ENCODE assay signal across 11 cellular contexts in the genomic region with DNA sequence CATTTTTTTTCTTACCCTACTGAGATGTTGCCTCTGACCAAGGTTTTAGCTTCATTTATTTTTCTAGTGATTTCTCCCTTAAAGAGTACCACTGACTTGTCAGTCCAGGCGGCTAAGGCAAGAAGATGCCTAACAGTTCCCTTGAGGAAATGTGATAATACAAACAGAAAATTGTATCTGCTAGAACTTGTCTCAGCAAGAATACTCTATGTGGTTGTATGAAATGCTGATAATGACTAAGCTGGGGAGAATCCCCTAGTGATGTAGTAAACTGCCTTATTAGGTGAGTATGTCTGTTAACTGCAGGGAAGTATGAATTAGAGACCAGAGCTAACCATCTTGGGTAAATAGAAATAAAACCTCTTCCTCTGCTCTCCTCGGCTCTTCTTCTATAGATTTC. TPM values are rescaled to one million over a fixed set of nuclear protein-coding genes. Genes with fewer than 3 reads are reported as not detected.
A peak's percentile ranks its signal among the peaks of the same experiment; 100 is the strongest.
DNase-seq lines count a peak whose midpoint lies in the region; ATAC-seq and TF ChIP-seq lines count a peak whose summit lies in the region.
"Had no signal": no experiment of that assay in that cellular context is flagged by ENCODE, and none has a peak within 500 bp of the region (broad histone marks: within the 10 kb centered on the region; RNA-seq: fewer than 3 reads in every experiment).

No MANE protein-coding gene starts in this region.

- no peak overlapping the region for H3K18ac ChIP-seq in trophoblast cell (ENCODE audit: low read length)

- H4K8ac ChIP-seq in trophoblast cell (ENCODE audit: low read depth, low read length), result no peak overlapping the region

- H3F3A ChIP-seq in GM23248 (ENCODE audit: insufficient read depth), result no peaks in the 10 kb centered on the region

- H3K9ac ChIP-seq in GM23248, result no peak overlapping the region
- no peak overlapping the region for H3K9ac ChIP-seq in trophoblast cell (ENCODE audit: low read length)

- no peak for TF ChIP-seq POLR2A in gastrocnemius medialis (IDR thresholded peaks at IDR 0.05)

- peak; percentile 98 for ATAC-seq in GM18868 (IDR thresholded peaks at IDR 0.05; ENCODE audit: unreplicated experiment)
- ATAC-seq in HG03575 (IDR thresholded peaks at IDR 0.05; ENCODE audit: extremely low read depth, insufficient number of reproducible peaks, low FRiP score, unreplicated experiment), result peak; percentile 89
- no peak for ATAC-seq in gastrocnemius medialis

- no peak overlapping the region for H3K23ac ChIP-seq in trophoblast cell (ENCODE audit: low read length)

- H4K12ac ChIP-seq in trophoblast cell (ENCODE audit: low read depth, low read length), result no peak overlapping the region

- in situ Hi-C loops in GM23248 (cut with MboI) (no loop called here), gastrocnemius medialis (cut with MboI; ENCODE audit: low sequenced_read_pairs in 4 of 4) (no loop called here)

- H3K4me2 ChIP-seq in GM23248 (ENCODE audit: unreplicated experiment) (no peak overlapping the region), trophoblast cell (ENCODE audit: low read length) (no peak overlapping the region)

- 58 to 60% methylated on average over 2 of the region's 2 CpGs for WGBS in GM23248 (ENCODE audit: low coverage in 1 of 2, low lambda C conversion rate in 2 of 2, missing lambda C conversion rate in 2 of 2), 2 experiments
- WGBS in trophoblast cell (ENCODE audit: extremely low coverage, insufficient coverage, insufficient read length), result no CpG with 5 or more reads among the region's 2 CpGs

- no peak for TF ChIP-seq CTCF in gastrocnemius medialis (IDR thresholded peaks at IDR 0.05 in 4 of 5, conservative IDR thresholded peaks at IDR 0.05 in 1 of 5)

- DNase-seq in GM23248 (peak; percentile 28), non-pigmented ciliary epithelial cell (ENCODE audit: low read depth) (peak; percentile 22), middle frontal gyrus (ENCODE audit: extremely low spot score, low spot score) (no peak), trophoblast cell (no peak), mesenteric fat pad (ENCODE audit: low spot score) (no peak), gastrocnemius medialis (no peak)
- DNase-seq: immature natural killer cell had no signal

- no peaks in the 10 kb centered on the region for H3K9me3 ChIP-seq in GM23248 (ENCODE audit: low read depth)
- H3K9me3 ChIP-seq in trophoblast cell (ENCODE audit: insufficient read depth, low read depth, low read length), result peaks cover 12% of the 10 kb centered on the region
- no peaks in the 10 kb centered on the region for H3K9me3 ChIP-seq in gastrocnemius medialis

- no peaks in the 10 kb centered on the region for H3K4me1 ChIP-seq in GM23248 (ENCODE audit: insufficient read depth)
- H3K4me1 ChIP-seq in trophoblast cell (ENCODE audit: control insufficient read depth in 1 of 2, insufficient read depth in 2 of 2, low read length in 2 of 2), result no peaks in the 10 kb centered on the region
- no peaks in the 10 kb centered on the region for H3K4me1 ChIP-seq in gastrocnemius medialis

- H2BK120ac ChIP-seq in trophoblast cell (ENCODE audit: insufficient read depth, low read length, poor library complexity), result no peak overlapping the region

- no peak overlapping the region for H4K91ac ChIP-seq in trophoblast cell (ENCODE audit: low read depth, low read length)

- H3K27ac ChIP-seq in GM23248, result no peak overlapping the region
- H3K27ac ChIP-seq in trophoblast cell (ENCODE audit: low read depth, low read length), result no peak overlapping the region
- H3K27ac ChIP-seq in gastrocnemius medialis, result no peak overlapping the region
- H3K27ac ChIP-seq: VCaP had no signal

- 0 out of 2 replicates have a peak, but pooled peaks cover 6% of the 10 kb centered on the region for H3K27me3 ChIP-seq in GM23248 (replicated peaks; ENCODE audit: insufficient read depth)
- H3K27me3 ChIP-seq in trophoblast cell (ENCODE audit: insufficient read depth, low read length), result no peaks in the 10 kb centered on the region
- no peaks in the 10 kb centered on the region for H3K27me3 ChIP-seq in gastrocnemius medialis

- intact Hi-C loops in gastrocnemius medialis (cut with DNase I; ENCODE audit: low total_unique reads), result no loop called here

- H2BK5ac ChIP-seq in trophoblast cell (ENCODE audit: low read depth, low read length, poor library complexity), result no peak overlapping the region

- H2AFZ ChIP-seq in GM23248 (no peak overlapping the region), trophoblast cell (ENCODE audit: insufficient read depth, low read length, poor library complexity) (no peak overlapping the region)

- H2BK12ac ChIP-seq in trophoblast cell (ENCODE audit: low read length), result no peak overlapping the region

- H3K79me2 ChIP-seq in GM23248 (ENCODE audit: insufficient read depth) (no peaks in the 10 kb centered on the region), trophoblast cell (ENCODE audit: control insufficient read depth, insufficient read depth, low read length, poor library complexity) (no peaks in the 10 kb centered on the region)

- no peak overlapping the region for H2AK5ac ChIP-seq in trophoblast cell (ENCODE audit: low read length)

- no peaks in the 10 kb centered on the region for H3K9me2 ChIP-seq in GM23248 (ENCODE audit: insufficient read depth)

- H3K4ac ChIP-seq in trophoblast cell (ENCODE audit: low read depth, low read length), result no peak overlapping the region

- H3K14ac ChIP-seq in trophoblast cell (ENCODE audit: low read length), result no peak overlapping the region

- H3K4me3 ChIP-seq in GM23248 (no peak overlapping the region), trophoblast cell (ENCODE audit: low read depth, low read length) (no peak overlapping the region), gastrocnemius medialis (no peak overlapping the region)

- no peaks in the 10 kb centered on the region for H4K20me1 ChIP-seq in GM23248 (ENCODE audit: insufficient read depth)

- no peaks in the 10 kb centered on the region for H3K79me1 ChIP-seq in trophoblast cell (ENCODE audit: low read length)

- H3K36me3 ChIP-seq in GM23248 (ENCODE audit: low read depth), result no peaks in the 10 kb centered on the region
- no peaks in the 10 kb centered on the region for H3K36me3 ChIP-seq in trophoblast cell (ENCODE audit: control insufficient read depth in 1 of 2, insufficient read depth in 2 of 2, low read length in 2 of 2)
- H3K36me3 ChIP-seq in gastrocnemius medialis, result no peaks in the 10 kb centered on the region

RNA-seq across cellular contexts. Expression of gene C12orf54, which starts 6.7 kb away (rescaled TPM):
- total RNA-seq in GM23248 (2014; rRNA removed; shearing (Covaris generic)), result not detected in 2 replicates
- polyA plus RNA-seq in GM23248 (2016; fragmentation: Nextera tagmentation; extraction: Ambion mirVana), result not detected in 2 replicates
- 0.25 and 0.38 TPM in 2 replicates for polyA plus RNA-seq in trophoblast cell (2013)
- total RNA-seq in mesenteric fat pad (not detected), gastrocnemius medialis (not detected)
- total RNA-seq: temporal lobe had no signal
- polyA plus RNA-seq: immature natural killer cell had no signal

RNA-seq across cellular contexts. Expression of gene ANP32D, which starts 16.7 kb away (rescaled TPM):
- not detected in 2 replicates for total RNA-seq in GM23248 (2014; rRNA removed; shearing (Covaris generic))
- not detected in 2 replicates for polyA plus RNA-seq in GM23248 (2016; fragmentation: Nextera tagmentation; extraction: Ambion mirVana)
- not detected in 2 replicates for polyA plus RNA-seq in trophoblast cell (2013)
- total RNA-seq in mesenteric fat pad (not detected), gastrocnemius medialis (not detected)
- polyA plus RNA-seq: immature natural killer cell had no signal

RNA-seq across cellular contexts. Expression of gene OR8S1, which starts 36.4 kb away (rescaled TPM):
- not detected in 2 replicates for total RNA-seq in GM23248 (2014; rRNA removed; shearing (Covaris generic))
- polyA plus RNA-seq in GM23248 (2016; fragmentation: Nextera tagmentation; extraction: Ambion mirVana), result not detected in 2 replicates
- not detected in 2 replicates for polyA plus RNA-seq in trophoblast cell (2013)
- total RNA-seq in mesenteric fat pad (not detected), gastrocnemius medialis (not detected)
- total RNA-seq: temporal lobe had no signal
- polyA plus RNA-seq: immature natural killer cell had no signal

Comparison
In these comparisons a context has a peak if more than half of its experiments do, and no peak if none do; other contexts are left out.
1. ATAC-seq: peak in GM18868 (single experiment) and HG03575 (single experiment); none in gastrocnemius medialis (0 of 2).
2. DNase-seq: peak in GM23248 (single experiment) and non-pigmented ciliary epithelial cell (single experiment); none in middle frontal gyrus (single experiment), trophoblast cell (0 of 2), mesenteric fat pad (single experiment) and gastrocnemius medialis (0 of 2).